Comparison of ENCODE assay signal across 2 cellular contexts in genomic region chr3:45546636-45547201, GRCh38.
TF ChIP-seq lines count a peak whose summit lies in the region.

No MANE protein-coding gene starts in this region.

TF ChIP-seq in SK-N-SH, 30 proteins besides CTCF, POLR2A, EP300 and RAD21 (continued from another document):
- no peak for TF ChIP-seq REST (IDR thresholded peaks at IDR 0.05; ENCODE audit: low read depth, low read length)
- TF ChIP-seq MAX (IDR thresholded peaks at IDR 0.05; ENCODE audit: low read depth), result no peak
- TF ChIP-seq GABPA (IDR thresholded peaks at IDR 0.05; ENCODE audit: low read depth), result no peak

TF ChIP-seq in SK-N-SH treated with all-trans-retinoic acid at 6 μM for 48 hours, 23 proteins besides CTCF, POLR2A, EP300 and RAD21 (continued from another document):
- no peak for TF ChIP-seq PATZ1 (CRISPR knock-in tag; IDR thresholded peaks at IDR 0.05; ENCODE audit: borderline replicate concordance)
- no peak for TF ChIP-seq ZFP30 (CRISPR knock-in tag; IDR thresholded peaks at IDR 0.05)
- no peak for TF ChIP-seq ISL1 (CRISPR knock-in tag; IDR thresholded peaks at IDR 0.05)
- no peak for TF ChIP-seq RARB (CRISPR knock-in tag; IDR thresholded peaks at IDR 0.05)
- no peak for TF ChIP-seq TCF4 (CRISPR knock-in tag; IDR thresholded peaks at IDR 0.05; ENCODE audit: borderline replicate concordance)
- TF ChIP-seq TOX (CRISPR knock-in tag; IDR thresholded peaks at IDR 0.05; ENCODE audit: borderline replicate concordance), result no peak
- TF ChIP-seq ZNF70 (CRISPR knock-in tag; IDR thresholded peaks at IDR 0.05), result no peak
- no peak for TF ChIP-seq SNAI2 (CRISPR knock-in tag; IDR thresholded peaks at IDR 0.05)
- no peak for TF ChIP-seq TSHZ2 (CRISPR knock-in tag; IDR thresholded peaks at IDR 0.05)
